ENCODE assay signal across 8 cellular contexts in the genomic region with DNA sequence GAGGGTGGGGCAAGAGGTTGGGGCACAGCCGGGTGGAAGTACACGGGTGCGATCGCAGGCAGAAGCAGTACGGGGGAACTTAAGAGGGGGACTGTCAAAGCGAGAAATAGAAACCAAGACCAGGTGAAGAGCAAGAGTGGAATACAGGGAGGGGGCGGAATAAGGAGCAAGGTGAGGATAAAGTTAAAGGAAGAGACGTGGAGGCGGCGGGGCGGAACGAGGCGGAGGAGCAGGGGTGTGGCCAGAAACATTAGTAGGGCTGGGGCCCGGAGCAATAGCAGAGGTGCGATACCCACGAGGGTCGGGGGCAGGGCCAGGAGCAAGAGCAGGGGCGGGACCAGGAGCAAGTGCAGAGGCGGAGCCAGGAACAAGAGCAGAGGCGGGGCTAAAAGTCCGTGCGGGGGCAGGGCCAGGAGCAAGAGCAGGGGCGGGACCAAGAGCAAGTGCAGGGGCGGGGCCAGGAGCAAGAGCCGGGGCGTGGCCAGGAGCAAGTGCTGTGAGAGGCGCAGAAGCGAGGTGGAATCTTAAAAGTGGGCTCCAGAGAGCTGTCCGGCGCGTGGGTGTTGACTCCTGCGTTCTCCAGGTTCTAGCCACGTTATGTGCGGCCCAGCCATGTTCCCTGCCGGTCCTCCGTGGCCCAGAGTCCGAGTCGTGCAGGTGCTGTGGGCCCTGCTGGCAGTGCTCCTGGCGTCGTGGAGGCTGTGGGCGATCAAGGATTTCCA. TPM values are rescaled to one million over a fixed set of nuclear protein-coding genes. Genes with fewer than 3 reads are reported as not detected.
DNase-seq lines count a peak whose midpoint lies in the region; ATAC-seq, FAIRE-seq and TF ChIP-seq lines count a peak whose summit lies in the region.

No MANE protein-coding gene starts in this region.

- peaks cover 6% of the 10 kb centered on the region for H3K36me3 Mint-ChIP-seq in T-helper 17 cell (ENCODE audit: low read depth)

- DNase-seq in GM13977 (ENCODE audit: low spot score) = peak; percentile 94
- peak; percentile 91 to 97 for DNase-seq in NCI-H187 (lab: John Stamatoyannopoulos, UW)
- peak; percentile 91 to 94 (median 91) for DNase-seq in T-helper 17 cell
- peak; percentile 95 for DNase-seq in right atrium auricular region (ENCODE audit: low spot score)
- peak; percentile 74 for DNase-seq in pulmonary artery endothelial cell (ENCODE audit: low read depth, low spot score)
- DNase-seq in urothelium cell line (ENCODE audit: low spot score) = peak; percentile 91

- peak overlapping the region; percentile 96 for H3K27ac ChIP-seq in angular gyrus (ENCODE audit: low read depth, low read length)
- peak overlapping the region; percentile 98 to 99 for H3K27ac ChIP-seq in right atrium auricular region

- H3K4me1 Mint-ChIP-seq in T-helper 17 cell = peaks cover 23% of the 10 kb centered on the region

- TF ChIP-seq CTCF in GM13977 (IDR thresholded peaks at IDR 0.05; ENCODE audit: extremely low read depth, insufficient read depth, missing control alignments) (no peak), right atrium auricular region (IDR thresholded peaks at IDR 0.05) (no peak)

- H3K4me3 Mint-ChIP-seq in T-helper 17 cell = peak overlapping the region; percentile 99

- in situ Hi-C loops in GM13977 (cut with MboI; ENCODE audit: low pct_unique_long_range_greater_than_20kb, low sequenced_read_pairs, unreplicated experiment) = loop anchor here (25.0 kb wide), 1 partner anchor 424 kb away; a partner anchor contains a TSS

- H3K4me1 ChIP-seq in right atrium auricular region = peaks cover 0 to 13% of the 10 kb centered on the region in 2 donors

- H3K27me3 ChIP-seq in right atrium auricular region = no peaks in the 10 kb centered on the region

- no peaks in the 10 kb centered on the region for H3K27me3 Mint-ChIP-seq in T-helper 17 cell

- H3K4me3 ChIP-seq in right atrium auricular region = peak overlapping the region; percentile 64 to 80

- peak; percentile 54 for ATAC-seq in HG02885 (IDR thresholded peaks at IDR 0.05; ENCODE audit: poor library complexity, unreplicated experiment)
- peak; percentile 73 for ATAC-seq in T-helper 17 cell

- H3K36me3 ChIP-seq in right atrium auricular region = no peaks in the 10 kb centered on the region

- H3K9me3 ChIP-seq in T-helper 17 cell (ENCODE audit: control insufficient read depth, low read length, poor library complexity, severe bottlenecking) (no peaks in the 10 kb centered on the region), right atrium auricular region (no peaks in the 10 kb centered on the region)

- peak overlapping the region; percentile 95 for H3K27ac Mint-ChIP-seq in T-helper 17 cell

- FAIRE-seq in urothelium cell line (lab: Jason Lieb, UNC) = peak; percentile 52

RNA-seq across cellular contexts. Expression of a gene that starts 1.2 kb away (rescaled TPM):
- total RNA-seq in T-helper 17 cell = 10 to 100 TPM in 1 of 2 donors, 1 to 10 TPM in 1; 9.1 to 13.3 TPM
- total RNA-seq in right atrium auricular region = 1 to 10 TPM in 1 of 2 donors, under 1 TPM in 1; 0.22 to 2.7 TPM
- total RNA-seq in pulmonary artery endothelial cell = 0.73 and 2.3 TPM in 2 replicates

RNA-seq across cellular contexts. Expression of a gene that starts 17.2 kb away (rescaled TPM):
- total RNA-seq in T-helper 17 cell (10 to 100 TPM in 1 of 2 donors, 1 to 10 TPM in 1; 6.5 to 10.8 TPM), right atrium auricular region (1 to 10 TPM; 1.3 to 3.8 TPM), pulmonary artery endothelial cell (7.0 and 13.7 TPM in 2 replicates)

RNA-seq across cellular contexts. Expression of a gene that starts 21.1 kb away (rescaled TPM):
- total RNA-seq in T-helper 17 cell = 10 to 100 TPM; 31.1 to 39.4 TPM
- 10 to 100 TPM; 20.1 to 26.9 TPM for total RNA-seq in right atrium auricular region
- 78.7 and 98.5 TPM in 2 replicates for total RNA-seq in pulmonary artery endothelial cell

RNA-seq across cellular contexts. Expression of a gene that starts 32.7 kb away (rescaled TPM):
- total RNA-seq in T-helper 17 cell (10 to 100 TPM in 1 of 2 donors, under 1 TPM in 1; 0.94 to 11.8 TPM), right atrium auricular region (10 to 100 TPM; 18.9 to 48.6 TPM), pulmonary artery endothelial cell (27.9 and 33.4 TPM in 2 replicates)

RNA-seq across cellular contexts. Expression of a gene that starts 37.6 kb away (rescaled TPM):
- 10 to 100 TPM; 75.9 to 84.7 TPM for total RNA-seq in T-helper 17 cell
- total RNA-seq in right atrium auricular region = 100 to 1,000 TPM; 403 to 603 TPM
- total RNA-seq in pulmonary artery endothelial cell = 316 and 323 TPM in 2 replicates

Comparison
In these comparisons a context has a peak if more than half of its experiments do, and no peak if none do; other contexts are left out.
1. Peak in every context shown above with its lines: DNase-seq, ATAC-seq, H3K4me3 ChIP-seq and H3K27ac ChIP-seq.